ENCODE assay signal across 1 cellular context in the genomic region with DNA sequence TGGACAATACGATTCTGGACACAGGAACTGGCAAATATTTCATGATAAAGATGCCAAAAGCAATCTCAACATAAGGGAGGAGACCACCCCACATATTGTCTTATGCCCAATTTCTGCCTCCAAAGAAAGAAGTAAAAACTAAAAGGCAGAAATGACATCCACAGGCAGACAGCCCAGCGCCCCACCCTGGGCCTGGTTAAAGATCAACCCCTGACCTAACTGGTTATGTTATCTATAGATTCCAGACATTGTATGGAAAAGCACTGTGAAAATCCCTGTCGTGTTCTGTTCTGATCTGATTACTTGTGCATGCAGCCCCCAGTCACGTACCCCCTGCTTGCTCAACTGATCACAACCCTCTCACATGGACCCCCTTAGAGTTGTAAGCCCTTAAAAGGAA.
TF ChIP-seq lines count a peak whose summit lies in the region.

No MANE protein-coding gene starts in this region.

TF ChIP-seq in K562, 482 proteins besides CTCF, POLR2A, EP300 and RAD21:
- TF ChIP-seq KDM1A (IDR thresholded peaks at IDR 0.05) (peak in 1 of 2 experiments; percentile 7; a peak in 1 of 4 replicates), ARID1B (IDR thresholded peaks at IDR 0.05) (0 out of 2 replicates have a peak, but pooled peaks have one; percentile 9), TAL1 (IDR thresholded peaks at IDR 0.05) (peak; percentile 26), TCF3 (CRISPR knock-in tag; IDR thresholded peaks at IDR 0.05) (peak; percentile 34; the same call in 1 of the 2 replicates), CBFA2T3 (IDR thresholded peaks at IDR 0.05) (peak; percentile 24), CBFA2T2 (conservative IDR thresholded peaks at IDR 0.05) (0 out of 2 replicates have a peak, but pooled peaks have one; percentile 12)
